ENCODE assay signal across 12 cellular contexts in genomic region chr5:110371725-110372041, GRCh38.
A peak's percentile ranks its signal among the peaks of the same experiment; 100 is the strongest.
DNase-seq lines count a peak whose midpoint lies in the region; ATAC-seq and TF ChIP-seq lines count a peak whose summit lies in the region.
"Had no signal": no experiment of that assay in that cellular context is flagged by ENCODE, and none has a peak within 500 bp of the region (broad histone marks: within the 10 kb centered on the region; RNA-seq: fewer than 3 reads in every experiment).

No MANE protein-coding gene starts in this region.

- no peaks in the 10 kb centered on the region for H3K36me3 ChIP-seq in WERI-Rb-1
- H3K36me3 ChIP-seq: left ventricle myocardium inferior had no signal

- ATAC-seq in GM19463 (IDR thresholded peaks at IDR 0.05; ENCODE audit: unreplicated experiment), result peak; percentile 85
- ATAC-seq in HG03025 (IDR thresholded peaks at IDR 0.05; ENCODE audit: low FRiP score, unreplicated experiment), result peak; percentile 82
- ATAC-seq: activated naive CD4-positive, alpha-beta T cell treated with anti-CD3 and anti-CD28 coated beads, Interleukin-2, amount 50 U/mL, for 72 hours had no signal

- H3K9me3 ChIP-seq in WERI-Rb-1 (ENCODE audit: severe bottlenecking), result no peaks in the 10 kb centered on the region

- peak; percentile 31 for DNase-seq in GDM1 (lab: John Stamatoyannopoulos, UW)
- DNase-seq in NB4 (ENCODE audit: low read depth), result peak; percentile 65
- DNase-seq in NCI-H2227 (lab: John Stamatoyannopoulos, UW; ENCODE audit: unreplicated experiment), result no peak
- no peak for DNase-seq in ecto neural progenitor cell (ENCODE audit: low spot score)
- no peak for DNase-seq in WERI-Rb-1
- no peak for DNase-seq in hippocampal formation (lab: John Stamatoyannopoulos, UW)
- DNase-seq: activated CD4-positive, CD25-positive, alpha-beta regulatory T cell treated with anti-CD3 and anti-CD28 coated beads, Interleukin-2, amount 50 U/mL, for 72 hours; left ventricle myocardium inferior; retina had no signal

- TF ChIP-seq POLR2A in NB4 (IDR thresholded peaks at IDR 0.05; ENCODE audit: extremely low read depth, insufficient read length), result no peak

- TF ChIP-seq CTCF in NB4 (IDR thresholded peaks at IDR 0.05; ENCODE audit: low read depth, low read length) (no peak), WERI-Rb-1 (IDR thresholded peaks at IDR 0.05; ENCODE audit: low read depth, low read length) (no peak)

- no peak overlapping the region for H3K4me3 ChIP-seq in NB4 (ENCODE audit: low read depth, low read length)
- H3K4me3 ChIP-seq in WERI-Rb-1 (ENCODE audit: low read depth, low read length), result no peak overlapping the region
- H3K4me3 ChIP-seq: left ventricle myocardium inferior had no signal

- no peaks in the 10 kb centered on the region for H3K27me3 ChIP-seq in WERI-Rb-1 (ENCODE audit: insufficient read depth, low read depth, severe bottlenecking)

- no peak overlapping the region for H3K27ac ChIP-seq in WERI-Rb-1
- H3K27ac ChIP-seq: left ventricle myocardium inferior had no signal

Comparison
In these comparisons a context has a peak if more than half of its experiments do, and no peak if none do; other contexts are left out.
1. DNase-seq: peak in GDM1 (single experiment) and NB4 (single experiment); none in NCI-H2227 (single experiment), ecto neural progenitor cell (single experiment), WERI-Rb-1 (single experiment) and hippocampal formation (0 of 2).